In the genomic region with DNA sequence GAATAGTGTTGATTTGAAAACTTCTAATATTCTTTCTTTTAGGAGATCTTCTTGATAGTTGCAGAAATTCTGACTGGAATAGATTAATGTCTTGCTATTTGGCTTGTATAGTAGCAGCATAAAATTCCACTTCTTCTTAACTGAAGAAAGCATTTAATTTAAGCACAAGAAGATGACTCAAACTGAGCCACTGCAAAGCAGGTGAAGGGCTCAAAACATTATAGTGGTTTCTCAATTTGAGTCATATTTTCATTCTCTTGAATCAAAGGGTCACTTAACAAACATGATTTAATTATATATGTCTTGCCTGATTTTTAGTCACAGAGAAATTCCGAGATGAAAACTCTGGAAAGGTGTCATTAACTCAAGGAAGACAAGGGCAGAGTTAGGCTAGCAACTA, we compare ENCODE assay signal across 23 cellular contexts.
A peak's percentile ranks its signal among the peaks of the same experiment; 100 is the strongest.
DNase-seq lines count a peak whose midpoint lies in the region; ATAC-seq and FAIRE-seq lines count a peak whose summit lies in the region.
"Had no signal": no experiment of that assay in that cellular context is flagged by ENCODE, and none has a peak within 500 bp of the region (broad histone marks: within the 10 kb centered on the region; RNA-seq: fewer than 3 reads in every experiment).

No MANE protein-coding gene starts in this region.

- no peak overlapping the region for H4K8ac ChIP-seq in trophoblast cell (ENCODE audit: low read depth, low read length)

- no peak overlapping the region for H4K91ac ChIP-seq in trophoblast cell (ENCODE audit: low read depth, low read length)

- no peak overlapping the region for H3K18ac ChIP-seq in trophoblast cell (ENCODE audit: low read length)

- H3K4me3 Mint-ChIP-seq in activated T-helper 17 cell treated with anti-CD3 and anti-CD28 coated beads, Interleukin-2, amount 50 U/mL, for 72 hours, result no peak overlapping the region
- H3K4me3 Mint-ChIP-seq: B cell; CD4-positive, CD25-positive, alpha-beta regulatory T cell; CD8-positive, alpha-beta T cell had no signal

- no CpG with 5 or more reads among the region's 1 CpG for WGBS in trophoblast cell (ENCODE audit: extremely low coverage, insufficient coverage, insufficient read length)

- H3K9ac ChIP-seq in trophoblast cell (ENCODE audit: low read length), result no peak overlapping the region
- H3K9ac ChIP-seq: BLaER1, GM23248 had no signal

- H3K14ac ChIP-seq in trophoblast cell (ENCODE audit: low read length), result no peak overlapping the region

- H2BK12ac ChIP-seq in trophoblast cell (ENCODE audit: low read length), result no peak overlapping the region

- H3K27me3 Mint-ChIP-seq in activated T-helper 17 cell treated with anti-CD3 and anti-CD28 coated beads, Interleukin-2, amount 50 U/mL, for 72 hours, result no peaks in the 10 kb centered on the region
- H3K27me3 Mint-ChIP-seq: CD4-positive, CD25-positive, alpha-beta regulatory T cell had no signal

- H3K27ac Mint-ChIP-seq in activated naive CD4-positive, alpha-beta T cell treated with anti-CD3 and anti-CD28 coated beads, Interleukin-2, amount 50 U/mL, for 72 hours, result peak overlapping the region in 1 of 2 donors; percentile 44
- H3K27ac Mint-ChIP-seq in activated T-helper 17 cell treated with anti-CD3 and anti-CD28 coated beads, Interleukin-2, amount 50 U/mL, for 72 hours, result no peak overlapping the region
- H3K27ac Mint-ChIP-seq: B cell; CD4-positive, CD25-positive, alpha-beta regulatory T cell; CD8-positive, alpha-beta T cell had no signal

- H2AFZ ChIP-seq in trophoblast cell (ENCODE audit: insufficient read depth, low read length, poor library complexity), result no peak overlapping the region
- H2AFZ ChIP-seq: GM23248 had no signal

- H3K4me3 ChIP-seq in trophoblast cell (ENCODE audit: low read depth, low read length), result no peak overlapping the region
- H3K4me3 ChIP-seq: BLaER1, GM23248 had no signal

- peak; percentile 9 for FAIRE-seq in HTR-8/SVneo (lab: Jason Lieb, UNC)
- FAIRE-seq: A204.1, H1 had no signal

- H3K79me2 ChIP-seq in trophoblast cell (ENCODE audit: control insufficient read depth, insufficient read depth, low read length, poor library complexity), result no peaks in the 10 kb centered on the region

- no peak for DNase-seq in activated naive CD4-positive, alpha-beta T cell treated with anti-CD3 and anti-CD28 coated beads, Interleukin-2, amount 50 U/mL, for 72 hours (ENCODE audit: low spot score in 2 of 2)
- no peak for DNase-seq in activated naive CD4-positive, alpha-beta T cell treated with Interleukin-2 at 50 U/mL for 16 hours
- DNase-seq in HTR-8/SVneo (ENCODE audit: insufficient read length, low spot score), result no peak
- no peak for DNase-seq in activated CD4-positive, CD25-positive, alpha-beta regulatory T cell treated with anti-CD3 and anti-CD28 coated beads, Interleukin-2, amount 50 U/mL, for 72 hours
- no peak for DNase-seq in LoVo (ENCODE audit: low spot score)
- DNase-seq in trophoblast cell, result no peak
- DNase-seq: Caco-2; CD4-positive, CD25-positive, alpha-beta regulatory T cell; CD8-positive, alpha-beta T cell; DMS79; EL; GDM1; GM23248; H7; HCEC 1CT had no signal

- no peak overlapping the region for H3K4me2 ChIP-seq in trophoblast cell (ENCODE audit: low read length)
- H3K4me2 ChIP-seq: BLaER1 had no signal

- peaks cover 2% of the 10 kb centered on the region for H3K9me3 ChIP-seq in trophoblast cell (ENCODE audit: insufficient read depth, low read depth, low read length)

- no peaks in the 10 kb centered on the region for H3K36me3 ChIP-seq in trophoblast cell (ENCODE audit: control insufficient read depth in 1 of 2, insufficient read depth in 2 of 2, low read length in 2 of 2)
- H3K36me3 ChIP-seq: BLaER1 had no signal

- H2AK5ac ChIP-seq in trophoblast cell (ENCODE audit: low read length), result no peak overlapping the region

- no peaks in the 10 kb centered on the region for H3K27me3 ChIP-seq in trophoblast cell (ENCODE audit: insufficient read depth, low read length)
- H3K27me3 ChIP-seq: BLaER1 had no signal

- no peak overlapping the region for H4K12ac ChIP-seq in trophoblast cell (ENCODE audit: low read depth, low read length)

- H3K23ac ChIP-seq in trophoblast cell (ENCODE audit: low read length), result no peak overlapping the region

- H3K4ac ChIP-seq in trophoblast cell (ENCODE audit: low read depth, low read length), result no peak overlapping the region

- peak; percentile 22 to 55 for ATAC-seq in activated naive CD4-positive, alpha-beta T cell treated with anti-CD3 and anti-CD28 coated beads, Interleukin-2, amount 50 U/mL, for 72 hours
- peak; percentile 45 for ATAC-seq in activated T-helper 17 cell treated with anti-CD3 and anti-CD28 coated beads, Interleukin-2, amount 50 U/mL, for 72 hours (replicated peaks)
- no peak for ATAC-seq in HG03108 (IDR thresholded peaks at IDR 0.05; ENCODE audit: unreplicated experiment)
- ATAC-seq: CD8-positive, alpha-beta T cell had no signal

- no peak overlapping the region for H2BK120ac ChIP-seq in trophoblast cell (ENCODE audit: insufficient read depth, low read length, poor library complexity)

- H3K9me3 Mint-ChIP-seq in activated naive CD4-positive, alpha-beta T cell treated with anti-CD3 and anti-CD28 coated beads, Interleukin-2, amount 50 U/mL, for 72 hours, result peaks cover 15 to 16% of the 10 kb centered on the region in 2 donors
- H3K9me3 Mint-ChIP-seq in activated T-helper 17 cell treated with anti-CD3 and anti-CD28 coated beads, Interleukin-2, amount 50 U/mL, for 72 hours, result no peaks in the 10 kb centered on the region

- peaks cover 5% of the 10 kb centered on the region for H3K4me1 Mint-ChIP-seq in activated T-helper 17 cell treated with anti-CD3 and anti-CD28 coated beads, Interleukin-2, amount 50 U/mL, for 72 hours
- H3K4me1 Mint-ChIP-seq: B cell; CD4-positive, CD25-positive, alpha-beta regulatory T cell had no signal

- no peaks in the 10 kb centered on the region for H3K4me1 ChIP-seq in trophoblast cell (ENCODE audit: control insufficient read depth in 1 of 2, insufficient read depth in 2 of 2, low read length in 2 of 2)
- H3K4me1 ChIP-seq: BLaER1, Caco-2 had no signal

- H3K36me3 Mint-ChIP-seq in activated naive CD4-positive, alpha-beta T cell treated with anti-CD3 and anti-CD28 coated beads, Interleukin-2, amount 50 U/mL, for 72 hours, result peaks cover 29 to 69% of the 10 kb centered on the region in 2 donors
- H3K36me3 Mint-ChIP-seq in activated T-helper 17 cell treated with anti-CD3 and anti-CD28 coated beads, Interleukin-2, amount 50 U/mL, for 72 hours (ENCODE audit: low read depth), result peaks cover 11% of the 10 kb centered on the region
- H3K36me3 Mint-ChIP-seq: CD8-positive, alpha-beta T cell had no signal

- H3K27ac ChIP-seq in trophoblast cell (ENCODE audit: low read depth, low read length), result no peak overlapping the region
- H3K27ac ChIP-seq: 22Rv1, BLaER1, C4-2B, GM23248 had no signal

- H3K79me1 ChIP-seq in trophoblast cell (ENCODE audit: low read length), result no peaks in the 10 kb centered on the region

- H2BK5ac ChIP-seq in trophoblast cell (ENCODE audit: low read depth, low read length, poor library complexity), result no peak overlapping the region
